In the genomic region with DNA sequence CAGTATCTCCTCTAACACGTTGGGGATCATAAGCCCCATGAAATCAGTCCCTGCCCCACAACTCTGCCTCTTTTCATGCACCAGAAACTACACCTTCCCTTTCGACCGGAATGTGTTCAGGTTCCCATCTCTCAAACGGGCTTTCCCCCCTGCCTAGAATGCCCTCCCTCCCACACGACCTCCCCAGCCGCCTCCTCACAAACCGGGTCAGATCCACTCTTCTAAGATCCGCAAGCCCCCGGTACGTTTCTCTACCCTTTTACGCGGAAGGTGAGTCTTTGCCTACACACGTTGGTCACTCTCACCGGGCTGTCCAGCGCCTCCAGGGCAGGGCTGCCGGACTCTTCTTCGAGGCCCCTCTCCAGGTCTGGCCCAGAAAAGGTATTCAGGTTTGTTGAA, we compare ENCODE assay signal across 8 cellular contexts. TPM values are rescaled to one million over a fixed set of nuclear protein-coding genes. Genes with fewer than 3 reads are reported as not detected.
DNase-seq lines count a peak whose midpoint lies in the region; ATAC-seq, FAIRE-seq and TF ChIP-seq lines count a peak whose summit lies in the region.

No MANE protein-coding gene starts in this region.

- no peak overlapping the region for H4K8ac ChIP-seq in H1 (ENCODE audit: extremely low read depth, insufficient read depth, low read length)

- TF ChIP-seq CTCF in AG04450 (IDR thresholded peaks at IDR 0.05; ENCODE audit: low read depth, low read length), result no peak
- TF ChIP-seq CTCF in H1 (IDR thresholded peaks at IDR 0.05; ENCODE audit: control extremely low read depth in 1 of 3, insufficient read depth in 1 of 3, low read depth in 1 of 3, low read length in 3 of 3), result no peak

- H3K27ac ChIP-seq in AG04450 (ENCODE audit: low read depth, low read length), result peak overlapping the region; percentile 13
- H3K27ac ChIP-seq in SK-N-MC, result no peak overlapping the region
- H3K27ac ChIP-seq in H1 (ENCODE audit: low read depth, low read length), result peak overlapping the region; percentile 70

- H4K20me1 ChIP-seq in H1 (replicated peaks in 1 of 2; ENCODE audit: control insufficient read depth in 1 of 2, insufficient read depth in 2 of 2, low read length in 2 of 2), result peaks cover 12 to 18% of the 10 kb centered on the region in 2 experiments

- H3K56ac ChIP-seq in H1 (replicated peaks; ENCODE audit: insufficient read length, low read depth, low read length), result peak overlapping the region; percentile 13

- no peak overlapping the region for H3K4ac ChIP-seq in H1 (replicated peaks; ENCODE audit: insufficient read length, low read depth, low read length)

- peak overlapping the region; percentile 69; the same call in 1 of the 2 replicates for H2BK5ac ChIP-seq in H1 (ENCODE audit: low read depth, low read length)

- H3K79me1 ChIP-seq in H1 (ENCODE audit: low read depth, low read length), result peaks cover 3% of the 10 kb centered on the region; the same call in 1 of the 2 replicates

- peak overlapping the region; percentile 91; the same call in 1 of the 2 replicates for H2AK5ac ChIP-seq in H1 (ENCODE audit: low read depth, low read length)

- no peak for FAIRE-seq in H1 (lab: Jason Lieb, UNC)

- POLR2A ChIA-PET in AG04450 (lab: Yijun Ruan, JAX) (interaction anchor here (0.8 to 1.5 kb wide), 3 partner anchors 27 to 32 kb away, joined by 3 to 7 read pairs (median 6); a partner anchor contains a TSS), H1 (lab: Charles Lee; ENCODE audit: partially characterized antibody) (interaction anchor here (0.8 to 4.9 kb wide), 12 partner anchors 9 to 972 kb away, joined by 3 to 91 read pairs (median 5); a partner anchor contains a TSS)

- peak overlapping the region; percentile 92 for H3K9ac ChIP-seq in SK-N-MC (ENCODE audit: insufficient read length)
- peak overlapping the region; percentile 86 to 95 (median 90) for H3K9ac ChIP-seq in H1 (replicated peaks in 1 of 4; ENCODE audit: extremely low read depth in 1 of 4, low read depth in 3 of 4, low read length in 3 of 4)

- H2AFZ ChIP-seq in H1 (ENCODE audit: low read length), result no peak overlapping the region; the same call in 1 of the 2 replicates

- no peak overlapping the region for H4K5ac ChIP-seq in H1 (ENCODE audit: insufficient read length, low read depth, low read length)

- peaks cover 19% of the 10 kb centered on the region for H3K36me3 Mint-ChIP-seq in natural killer cell treated with Interleukin-12 subunit alpha and Interleukin-12 subunit beta and Interleukin-15 and Interleukin-18, amount 100 ng/mL, for 72 hours

- H3K27ac Mint-ChIP-seq in natural killer cell treated with Interleukin-12 subunit alpha and Interleukin-12 subunit beta and Interleukin-15 and Interleukin-18, amount 100 ng/mL, for 72 hours, result peak overlapping the region; percentile 20 to 61

- H3K4me1 ChIP-seq in H1 (replicated peaks in 1 of 4; ENCODE audit: control insufficient read depth in 3 of 4, insufficient read depth in 4 of 4, low read length in 3 of 4), result peaks cover 0 to 9% (median 6%) of the 10 kb centered on the region in 4 experiments; a peak in 3 of 7 replicates

- no peak for TF ChIP-seq POLR2A in H1 (IDR thresholded peaks at IDR 0.05; ENCODE audit: control extremely low read depth in 1 of 2, low read depth in 2 of 2, low read length in 2 of 2)

- no peaks in the 10 kb centered on the region for H3K9me3 Mint-ChIP-seq in natural killer cell treated with Interleukin-12 subunit alpha and Interleukin-12 subunit beta and Interleukin-15 and Interleukin-18, amount 100 ng/mL, for 72 hours

- H3K18ac ChIP-seq in H1 (ENCODE audit: extremely low read depth, low read length), result no peak overlapping the region; the same call in 1 of the 2 replicates

- DNase-seq in AG04450 (ENCODE audit: low read depth, low spot score), result no peak
- no peak for DNase-seq in SK-N-MC (ENCODE audit: low read depth, low spot score)
- DNase-seq in H1 (ENCODE audit: low read depth in 1 of 2, low spot score in 2 of 2), result no peak
- DNase-seq in natural killer cell treated with Interleukin-12 subunit alpha and Interleukin-12 subunit beta and Interleukin-15 and Interleukin-18, amount 100 ng/mL, for 72 hours (ENCODE audit: low spot score), result no peak
- DNase-seq in NK-92 treated with Interleukin-12 subunit alpha and Interleukin-12 subunit beta, amount 100 ng/mL, for 24 hours (lab: John Stamatoyannopoulos, UW), result no peak
- DNase-seq in MV-4-11 (lab: John Stamatoyannopoulos, UW), result no peak

- H3K14ac ChIP-seq in H1 (ENCODE audit: insufficient read length), result no peak overlapping the region

- WGBS in H1 (ENCODE audit: extremely low coverage in 1 of 2, insufficient coverage in 1 of 2, insufficient read length in 1 of 2, insufficient replicate concordance in 2 of 2, low coverage in 1 of 2, low lambda C conversion rate in 2 of 2, missing lambda C conversion rate in 1 of 2), 2 experiments, result 1% methylated on average over 17 of the region's 17 CpGs; no CpG with 5 or more reads in 1 of the 2 experiments

- H3K4me3 ChIP-seq in AG04450 (ENCODE audit: low read depth, low read length), result peak overlapping the region; percentile 90
- H3K4me3 ChIP-seq in SK-N-MC, result peak overlapping the region; percentile 94
- H3K4me3 ChIP-seq in H1 (ENCODE audit: extremely low read depth in 1 of 4, insufficient read depth in 2 of 4, low read depth in 3 of 4, low read length in 4 of 4), result peak overlapping the region; percentile 98 to 100 (median 98)

- no peak overlapping the region for H2BK120ac ChIP-seq in H1 (replicated peaks; ENCODE audit: low read depth, low read length)

- H3K27me3 ChIP-seq in AG04450 (ENCODE audit: control insufficient read depth, insufficient read depth, low read length), result no peaks in the 10 kb centered on the region
- no peaks in the 10 kb centered on the region for H3K27me3 ChIP-seq in H1 (replicated peaks in 1 of 4; ENCODE audit: control insufficient read depth in 3 of 4, extremely low read depth in 1 of 4, insufficient read depth in 3 of 4, low read length in 3 of 4)

- H2BK20ac ChIP-seq in H1 (ENCODE audit: low read length), result no peak overlapping the region

- no peak overlapping the region for H4K91ac ChIP-seq in H1 (replicated peaks; ENCODE audit: insufficient read length, low read length)

- H3K4me2 ChIP-seq in H1 (ENCODE audit: insufficient read depth in 1 of 2, low read depth in 2 of 2, low read length in 2 of 2), result peak overlapping the region; percentile 89 to 91

- no peak for TF ChIP-seq RAD21 in H1 (IDR thresholded peaks at IDR 0.05 in 1 of 2, conservative IDR thresholded peaks at IDR 0.05 in 1 of 2; ENCODE audit: low read depth in 2 of 2, low read length in 2 of 2)

- 0 out of 2 replicates have a peak overlapping the region, but pooled peaks have one; percentile 25 for H2BK15ac ChIP-seq in H1 (ENCODE audit: low read length)

- no peak overlapping the region for H3K23ac ChIP-seq in H1 (ENCODE audit: insufficient read length)

- H3K4me1 Mint-ChIP-seq in natural killer cell treated with Interleukin-12 subunit alpha and Interleukin-12 subunit beta and Interleukin-15 and Interleukin-18, amount 100 ng/mL, for 72 hours (ENCODE audit: low read depth in 2 of 2), result peaks cover 24 to 37% of the 10 kb centered on the region in 2 donors

- H3K27me3 Mint-ChIP-seq in natural killer cell treated with Interleukin-12 subunit alpha and Interleukin-12 subunit beta and Interleukin-15 and Interleukin-18, amount 100 ng/mL, for 72 hours, result no peaks in the 10 kb centered on the region

- peaks cover 2% of the 10 kb centered on the region; the same call in 1 of the 2 replicates for H3K23me2 ChIP-seq in H1 (ENCODE audit: low read depth, low read length)

- ATAC-seq in GM21717 (IDR thresholded peaks at IDR 0.05; ENCODE audit: unreplicated experiment) (peak; percentile 23), HG03442 (IDR thresholded peaks at IDR 0.05; ENCODE audit: unreplicated experiment) (no peak)
- ATAC-seq in natural killer cell treated with Interleukin-12 subunit alpha and Interleukin-12 subunit beta and Interleukin-15 and Interleukin-18, amount 100 ng/mL, for 72 hours, result peak; percentile 1 to 3

- H3K79me2 ChIP-seq in H1 (ENCODE audit: control insufficient read depth in 1 of 2, insufficient read depth in 2 of 2, low read length in 2 of 2), result peaks cover 46 to 56% of the 10 kb centered on the region in 2 experiments

- TF ChIP-seq EP300 in H1 (IDR thresholded peaks at IDR 0.05; ENCODE audit: borderline replicate concordance in 1 of 2, low read depth in 2 of 2, low read length in 2 of 2), result no peak

- CTCF ChIA-PET in AG04450 (lab: Charles Lee), result interaction anchor here (0.6 to 1.4 kb wide), 4 partner anchors 25 to 29 kb away, joined by 3 to 4 read pairs (median 3); a partner anchor contains a TSS
- CTCF ChIA-PET in H1 (lab: Charles Lee; ENCODE audit: partially characterized antibody), result interaction anchor here (0.6 to 1.2 kb wide), 3 partner anchors 17 to 963 kb away, joined by 3 to 4 read pairs (median 4); a partner anchor contains a TSS

- H3K9me3 ChIP-seq in AG04450 (ENCODE audit: control insufficient read depth, insufficient read depth, low read length) (no peaks in the 10 kb centered on the region; the same call in 1 of the 2 replicates), SK-N-MC (ENCODE audit: low read depth, low read length) (no peaks in the 10 kb centered on the region), H1 (ENCODE audit: insufficient read depth in 2 of 2, low read depth in 1 of 2, low read length in 1 of 2) (no peaks in the 10 kb centered on the region)

- H3K36me3 ChIP-seq in SK-N-MC (ENCODE audit: insufficient read depth, low read length), result peaks cover 9% of the 10 kb centered on the region
- H3K36me3 ChIP-seq in H1 (ENCODE audit: control insufficient read depth in 2 of 4, insufficient read depth in 4 of 4, low read length in 3 of 4), result peaks cover 0 to 7% (median 4%) of the 10 kb centered on the region in 4 experiments; a peak in 4 of 8 replicates

- H3K4me3 Mint-ChIP-seq in natural killer cell treated with Interleukin-12 subunit alpha and Interleukin-12 subunit beta and Interleukin-15 and Interleukin-18, amount 100 ng/mL, for 72 hours, result peak overlapping the region; percentile 96

- peak overlapping the region; percentile 30; the same call in 1 of the 2 replicates for H2BK12ac ChIP-seq in H1 (ENCODE audit: low read depth, low read length)

RNA-seq across cellular contexts. Expression of a gene that starts 0.7 kb away (rescaled TPM):
- polyA plus RNA-seq in AG04450 (2011; rRNA removed) (10.0 and 11.3 TPM in 2 replicates), H1 (2011; rRNA removed) (34.8 and 38.1 TPM in 2 replicates)
- 18.7 and 19.5 TPM in 2 replicates for polyA minus RNA-seq in AG04450 (2011; rRNA and poly(A)+ RNA removed)
- 67.7 and 70.0 TPM in 2 replicates for total RNA-seq in H1 (2021; fragmentation: NEBNext Ultra II Directional; extraction: Animal tissue kit (Norgen Biotek cat#: 25700))
- polyA plus RNA-seq in H1 (2011; cell fraction: cytosol; rRNA removed), result 39.9 TPM
- 44.1 TPM for polyA plus RNA-seq in H1 (2011; cell fraction: nucleus; rRNA removed)
- 43.0 to 54.3 TPM (median 51.6 TPM) in 4 replicates for polyA plus RNA-seq in H1 (2012, experiment 1 of 2)
- polyA plus RNA-seq in H1 (2012, experiment 2 of 2), result 6.8 TPM
- 38.0 TPM for polyA plus RNA-seq in H1 (2013, experiment 1 of 2)
- 37.3 TPM for polyA plus RNA-seq in H1 (2013, experiment 2 of 2)
- polyA minus RNA-seq in H1 (2011; rRNA and poly(A)+ RNA removed), result 77.4 and 101 TPM in 2 replicates
- 42.5 TPM for polyA minus RNA-seq in H1 (2011; cell fraction: cytosol; rRNA and poly(A)+ RNA removed)
- polyA minus RNA-seq in H1 (2011; cell fraction: nucleus; rRNA and poly(A)+ RNA removed), result 29.9 TPM
- 10 to 100 TPM; 26.5 to 57.0 TPM for total RNA-seq in natural killer cell treated with Interleukin-12 subunit alpha and Interleukin-12 subunit beta and Interleukin-15 and Interleukin-18, amount 100 ng/mL, for 72 hours

RNA-seq across cellular contexts. Expression of a gene that starts 17.9 kb away (rescaled TPM):
- polyA plus RNA-seq in AG04450 (2011; rRNA removed) (88.2 and 101 TPM in 2 replicates), H1 (2011; rRNA removed) (33.7 and 55.3 TPM in 2 replicates)
- polyA minus RNA-seq in AG04450 (2011; rRNA and poly(A)+ RNA removed), result 23.1 and 23.5 TPM in 2 replicates
- 58.4 and 67.5 TPM in 2 replicates for total RNA-seq in H1 (2021; fragmentation: NEBNext Ultra II Directional; extraction: Animal tissue kit (Norgen Biotek cat#: 25700))
- 38.5 TPM for polyA plus RNA-seq in H1 (2011; cell fraction: cytosol; rRNA removed)
- polyA plus RNA-seq in H1 (2011; cell fraction: nucleus; rRNA removed), result 18.7 TPM
- polyA plus RNA-seq in H1 (2012, experiment 1 of 2), result 36.3 to 52.8 TPM (median 38.2 TPM) in 4 replicates
- polyA plus RNA-seq in H1 (2012, experiment 2 of 2), result 37.9 TPM
- polyA plus RNA-seq in H1 (2013, experiment 1 of 2), result 32.6 TPM
- 33.4 TPM for polyA plus RNA-seq in H1 (2013, experiment 2 of 2)
- polyA minus RNA-seq in H1 (2011; rRNA and poly(A)+ RNA removed), result 15.4 and 16.3 TPM in 2 replicates
- 25.4 TPM for polyA minus RNA-seq in H1 (2011; cell fraction: cytosol; rRNA and poly(A)+ RNA removed)
- 30.0 TPM for polyA minus RNA-seq in H1 (2011; cell fraction: nucleus; rRNA and poly(A)+ RNA removed)
- 100 to 1,000 TPM; 102 to 128 TPM for total RNA-seq in natural killer cell treated with Interleukin-12 subunit alpha and Interleukin-12 subunit beta and Interleukin-15 and Interleukin-18, amount 100 ng/mL, for 72 hours

RNA-seq across cellular contexts. Expression of a gene that starts 18.3 kb away (rescaled TPM):
- 10.0 and 13.7 TPM in 2 replicates for polyA plus RNA-seq in AG04450 (2011; rRNA removed)
- polyA minus RNA-seq in AG04450 (2011; rRNA and poly(A)+ RNA removed), result 9.6 and 11.8 TPM in 2 replicates
- total RNA-seq in H1 (2021; fragmentation: NEBNext Ultra II Directional; extraction: Animal tissue kit (Norgen Biotek cat#: 25700)), result 25.6 and 27.2 TPM in 2 replicates
- 6.2 and 9.5 TPM in 2 replicates for polyA plus RNA-seq in H1 (2011; rRNA removed)
- polyA plus RNA-seq in H1 (2011; cell fraction: cytosol; rRNA removed), result 16.7 TPM
- 8.4 TPM for polyA plus RNA-seq in H1 (2011; cell fraction: nucleus; rRNA removed)
- 13.1 to 21.0 TPM (median 14.3 TPM) in 4 replicates for polyA plus RNA-seq in H1 (2012, experiment 1 of 2)
- 2.4 TPM for polyA plus RNA-seq in H1 (2012, experiment 2 of 2)
- polyA plus RNA-seq in H1 (2013, experiment 1 of 2), result 22.5 TPM
- polyA plus RNA-seq in H1 (2013, experiment 2 of 2), result 20.1 TPM
- polyA minus RNA-seq in H1 (2011; rRNA and poly(A)+ RNA removed), result 13.7 and 21.9 TPM in 2 replicates
- 5.7 TPM for polyA minus RNA-seq in H1 (2011; cell fraction: cytosol; rRNA and poly(A)+ RNA removed)
- 18.2 TPM for polyA minus RNA-seq in H1 (2011; cell fraction: nucleus; rRNA and poly(A)+ RNA removed)
- total RNA-seq in natural killer cell treated with Interleukin-12 subunit alpha and Interleukin-12 subunit beta and Interleukin-15 and Interleukin-18, amount 100 ng/mL, for 72 hours, result 10 to 100 TPM; 40.7 to 40.9 TPM

RNA-seq across cellular contexts. Expression of a gene that starts 29.1 kb away (rescaled TPM):
- 133 and 175 TPM in 2 replicates for polyA plus RNA-seq in AG04450 (2011; rRNA removed)
- 68.0 and 103 TPM in 2 replicates for polyA minus RNA-seq in AG04450 (2011; rRNA and poly(A)+ RNA removed)
- 453 and 454 TPM in 2 replicates for total RNA-seq in H1 (2021; fragmentation: NEBNext Ultra II Directional; extraction: Animal tissue kit (Norgen Biotek cat#: 25700))
- polyA plus RNA-seq in H1 (2011; rRNA removed), result 210 and 355 TPM in 2 replicates
- 325 TPM for polyA plus RNA-seq in H1 (2011; cell fraction: cytosol; rRNA removed)
- polyA plus RNA-seq in H1 (2011; cell fraction: nucleus; rRNA removed), result 105 TPM
- polyA plus RNA-seq in H1 (2012, experiment 1 of 2), result 456 to 574 TPM (median 488 TPM) in 4 replicates
- 700 TPM for polyA plus RNA-seq in H1 (2012, experiment 2 of 2)
- polyA plus RNA-seq in H1 (2013, experiment 1 of 2), result 319 TPM
- 308 TPM for polyA plus RNA-seq in H1 (2013, experiment 2 of 2)
- 179 and 186 TPM in 2 replicates for polyA minus RNA-seq in H1 (2011; rRNA and poly(A)+ RNA removed)
- polyA minus RNA-seq in H1 (2011; cell fraction: cytosol; rRNA and poly(A)+ RNA removed), result 235 TPM
- 74.3 TPM for polyA minus RNA-seq in H1 (2011; cell fraction: nucleus; rRNA and poly(A)+ RNA removed)
- total RNA-seq in natural killer cell treated with Interleukin-12 subunit alpha and Interleukin-12 subunit beta and Interleukin-15 and Interleukin-18, amount 100 ng/mL, for 72 hours, result 100 to 1,000 TPM; 173 to 271 TPM

RNA-seq across cellular contexts. Expression of a gene that starts 48.1 kb away (rescaled TPM):
- polyA plus RNA-seq in AG04450 (2011; rRNA removed), result 33.0 and 37.5 TPM in 2 replicates
- polyA minus RNA-seq in AG04450 (2011; rRNA and poly(A)+ RNA removed), result 19.2 and 21.8 TPM in 2 replicates
- 57.7 and 59.6 TPM in 2 replicates for total RNA-seq in H1 (2021; fragmentation: NEBNext Ultra II Directional; extraction: Animal tissue kit (Norgen Biotek cat#: 25700))
- 37.0 and 54.5 TPM in 2 replicates for polyA plus RNA-seq in H1 (2011; rRNA removed)
- 64.6 TPM for polyA plus RNA-seq in H1 (2011; cell fraction: cytosol; rRNA removed)
- 38.6 TPM for polyA plus RNA-seq in H1 (2011; cell fraction: nucleus; rRNA removed)
- 54.8 to 70.4 TPM (median 65.0 TPM) in 4 replicates for polyA plus RNA-seq in H1 (2012, experiment 1 of 2)
- 17.9 TPM for polyA plus RNA-seq in H1 (2012, experiment 2 of 2)
- 55.4 TPM for polyA plus RNA-seq in H1 (2013, experiment 1 of 2)
- polyA plus RNA-seq in H1 (2013, experiment 2 of 2), result 53.0 TPM
- 39.3 and 40.2 TPM in 2 replicates for polyA minus RNA-seq in H1 (2011; rRNA and poly(A)+ RNA removed)
- polyA minus RNA-seq in H1 (2011; cell fraction: cytosol; rRNA and poly(A)+ RNA removed), result 27.4 TPM
- polyA minus RNA-seq in H1 (2011; cell fraction: nucleus; rRNA and poly(A)+ RNA removed), result 52.9 TPM
- total RNA-seq in natural killer cell treated with Interleukin-12 subunit alpha and Interleukin-12 subunit beta and Interleukin-15 and Interleukin-18, amount 100 ng/mL, for 72 hours, result 10 to 100 TPM; 54.1 to 64.7 TPM
